ENCODE assay signal across 1 cellular context in genomic region chr3:50620846-50621245, GRCh38.
TF ChIP-seq lines count a peak whose summit lies in the region.

No MANE protein-coding gene starts in this region.

TF ChIP-seq in GM23338, 12 proteins besides CTCF, POLR2A, EP300 and RAD21 (continued from another document):
- no peak for TF ChIP-seq ZNF462 (CRISPR knock-in tag; IDR thresholded peaks at IDR 0.05)
- no peak for TF ChIP-seq EZH2phosphoT487 (IDR thresholded peaks at IDR 0.05; ENCODE audit: unreplicated experiment)
- no peak for TF ChIP-seq EZH2 (IDR thresholded peaks at IDR 0.05; ENCODE audit: low read depth, unreplicated experiment)
- TF ChIP-seq ETS1 (IDR thresholded peaks at IDR 0.05) = no peak
- TF ChIP-seq ZNF331 (CRISPR knock-in tag; IDR thresholded peaks at IDR 0.05; ENCODE audit: low read depth) = no peak
- TF ChIP-seq POLR2AphosphoS5 (IDR thresholded peaks at IDR 0.05; ENCODE audit: low read depth) = no peak
- no peak for TF ChIP-seq CREB1 (CRISPR knock-in tag; IDR thresholded peaks at IDR 0.05; ENCODE audit: low read depth)
- TF ChIP-seq ZNF114 (CRISPR knock-in tag; IDR thresholded peaks at IDR 0.05) = no peak
TF ChIP-seq in GM23338: peak in this region for 0.
